36 cellular contexts compared by ENCODE assay signal in the genomic region with DNA sequence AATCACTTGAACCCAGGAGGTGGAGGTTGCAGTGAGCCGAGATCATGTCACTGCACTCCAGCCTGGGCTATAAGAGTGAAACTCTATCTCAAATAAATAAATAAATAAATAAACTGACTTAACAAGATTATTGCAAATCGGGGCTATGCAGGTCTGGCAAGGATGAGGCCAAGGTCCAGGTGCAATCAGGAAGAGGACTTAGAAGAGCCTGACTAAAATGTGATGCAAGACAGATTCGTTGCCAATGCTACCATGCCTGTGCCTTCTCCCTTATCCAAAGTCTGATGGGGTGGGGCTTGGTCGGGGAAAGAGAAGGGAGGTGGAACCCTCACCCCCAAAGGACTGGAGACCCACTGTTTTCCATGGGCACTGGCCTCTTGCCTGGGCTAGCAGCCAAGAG. TPM values are rescaled to one million over a fixed set of nuclear protein-coding genes. Genes with fewer than 3 reads are reported as not detected.
"Had no signal": no experiment of that assay in that cellular context is flagged by ENCODE, and none has a peak within 500 bp of the region (broad histone marks: within the 10 kb centered on the region; RNA-seq: fewer than 3 reads in every experiment).

No MANE protein-coding gene starts in this region.

- H3K4me3 ChIP-seq: heart right ventricle, left lung, lower lobe of right lung, neural progenitor cell, right atrium auricular region, right lobe of liver, stomach, testis, thyroid gland, upper lobe of right lung had no signal

- H3K9ac ChIP-seq: neural progenitor cell, parathyroid adenoma had no signal

- H3K27ac ChIP-seq: heart right ventricle, left lung, lower lobe of right lung, neural progenitor cell, neutrophil, parathyroid adenoma, right atrium auricular region, right lobe of liver, stomach, testis, thyroid gland, upper lobe of right lung had no signal

- DNase-seq: heart right ventricle; hippocampal formation; kidney glomerular epithelial cell; left cardiac atrium; left lung; lower lobe of right lung; mammary epithelial cell; mesenchymal stem cell; naive B cell; natural killer cell; nephron progenitor cell; occipital lobe; right lobe of liver; stimulated activated CD4-positive, alpha-beta T cell treated with anti-CD3 and anti-CD28 coated beads, Interleukin-12 subunit alpha, Interleukin-12 subunit beta, amount 100 ng/mL, for 4 hours; stimulated activated CD4-positive, alpha-beta T cell treated with anti-CD3 and anti-CD28 coated beads, Interleukin-15, amount 100 ng/mL, for 24 hours; stimulated activated CD4-positive, alpha-beta T cell treated with anti-CD3 and anti-CD28 coated beads, Interleukin-2, amount 100 ng/mL, for 24 hours; stimulated activated CD4-positive, alpha-beta T cell treated with anti-CD3 and anti-CD28 coated beads, Interleukin-4, amount 100 ng/mL, for 1 hour; stimulated activated naive B cell treated with anti-CD40 and anti-IgM and Interleukin-4, amounts not matched to agents 10 μg/mL and 1 μg/mL and 100 μg/mL, for 72 hours; stimulated activated naive CD8-positive, alpha-beta T cell treated with anti-CD3 and anti-CD28 coated beads, Interleukin-15, Interleukin-2, amounts not matched to agents 100 U/mL and 50 U/mL, for 24 hours; stomach; testis; thyroid gland; trophoblast cell; upper lobe of right lung had no signal

- FAIRE-seq: keratinocyte, urothelium cell line had no signal

- H2AFZ ChIP-seq: neural progenitor cell, parathyroid adenoma had no signal

- H3K4me1 ChIP-seq: heart right ventricle, left lung, lower lobe of right lung, neural progenitor cell, parathyroid adenoma, right atrium auricular region, right lobe of liver, stomach, testis, thyroid gland, upper lobe of right lung had no signal

- H3K4me2 ChIP-seq: neural progenitor cell had no signal

- H3K27me3 ChIP-seq: neural progenitor cell, neutrophil, right atrium auricular region, right lobe of liver, stomach, testis, thyroid gland, upper lobe of right lung had no signal

- H3K9me3 ChIP-seq: heart right ventricle, left lung, lower lobe of right lung, neutrophil, right atrium auricular region, right lobe of liver, stomach, testis, thyroid gland, upper lobe of right lung had no signal

- H3K79me2 ChIP-seq: parathyroid adenoma had no signal

- H3K36me3 ChIP-seq: heart right ventricle, left lung, lower lobe of right lung, neural progenitor cell, neutrophil, right atrium auricular region, right lobe of liver, stomach, thyroid gland, upper lobe of right lung had no signal

- ATAC-seq: left cardiac atrium; left lung; lower lobe of right lung; natural killer cell; right lobe of liver; stimulated activated naive B cell treated with anti-CD40 and anti-IgM and Interleukin-4, amounts not matched to agents 10 μg/mL and 1 μg/mL and 100 μg/mL, for 72 hours; stimulated activated naive CD8-positive, alpha-beta T cell treated with anti-CD3 and anti-CD28 coated beads, Interleukin-15, Interleukin-2, amounts not matched to agents 100 U/mL and 50 U/mL, for 24 hours; upper lobe of right lung had no signal

RNA-seq across cellular contexts. Expression of a gene that starts 14.7 kb away (rescaled TPM):
- total RNA-seq: heart right ventricle, left cardiac atrium, left lung, liver, lower lobe of right lung, mammary epithelial cell, natural killer cell, occipital lobe, osteocyte, progenitor cell of endocrine pancreas, pulmonary artery endothelial cell, renal cortical epithelial cell, right atrium auricular region, right lobe of liver, skeletal muscle tissue, stomach, thyroid gland, upper lobe of right lung had no signal
- polyA plus RNA-seq: heart right ventricle, keratinocyte, liver, mammary epithelial cell, stomach had no signal
